ENCODE assay signal across 8 cellular contexts in genomic region chr16:75621170-75621477, GRCh38.
A peak's percentile ranks its signal among the peaks of the same experiment; 100 is the strongest.
DNase-seq lines count a peak whose midpoint lies in the region; ATAC-seq and TF ChIP-seq lines count a peak whose summit lies in the region.

No MANE protein-coding gene starts in this region.

- H3K9me3 Mint-ChIP-seq in memory B cell: no peaks in the 10 kb centered on the region

- peak; percentile 29; the same call in 1 of the 2 replicates for TF ChIP-seq CTCF in LNCaP clone FGC (IDR thresholded peaks at IDR 0.05; ENCODE audit: control insufficient read depth, extremely low read depth, insufficient read depth)

- no peak for ATAC-seq in memory B cell (ENCODE audit: low read depth)
- ATAC-seq in HG03139 (IDR thresholded peaks at IDR 0.05; ENCODE audit: unreplicated experiment): no peak
- no peak for ATAC-seq in HG03571 (IDR thresholded peaks at IDR 0.05; ENCODE audit: unreplicated experiment)

- DNase-seq in NOMO-1 treated with DMSO at 0.1 percent for 48 hours (lab: John Stamatoyannopoulos, UW; ENCODE audit: unreplicated experiment) (peak; percentile 10), NOMO-1 treated with dmso at 0.1 percent for 144 hours (lab: John Stamatoyannopoulos, UW; ENCODE audit: unreplicated experiment) (no peak), LNCaP clone FGC (ENCODE audit: low read depth) (no peak), amniotic stem cell (lab: John Stamatoyannopoulos, UW) (peak; percentile 9), memory B cell (ENCODE audit: low spot score in 2 of 2) (no peak), NCI-H446 treated with DMSO at 0.1 percent for 48 hours (lab: John Stamatoyannopoulos, UW) (no peak)

- no peak overlapping the region for H3K4me3 Mint-ChIP-seq in memory B cell

- peak overlapping the region; percentile 80 for H3K27ac Mint-ChIP-seq in memory B cell

- H3K36me3 Mint-ChIP-seq in memory B cell: peaks cover 23% of the 10 kb centered on the region

- H3K4me3 ChIP-seq in LNCaP clone FGC (ENCODE audit: low read depth, low read length): no peak overlapping the region

- H3K27me3 Mint-ChIP-seq in memory B cell: no peaks in the 10 kb centered on the region

- peaks cover 22% of the 10 kb centered on the region for H3K4me1 Mint-ChIP-seq in memory B cell

Comparison
In these comparisons a context has a peak if more than half of its experiments do, and no peak if none do; other contexts are left out.
1. DNase-seq: peak in NOMO-1 treated with DMSO at 0.1 percent for 48 hours (single experiment) and amniotic stem cell (single experiment); none in NOMO-1 treated with dmso at 0.1 percent for 144 hours (single experiment), LNCaP clone FGC (single experiment), memory B cell (0 of 2) and NCI-H446 treated with DMSO at 0.1 percent for 48 hours (single experiment).